1 cellular context compared by ENCODE assay signal in the genomic region with DNA sequence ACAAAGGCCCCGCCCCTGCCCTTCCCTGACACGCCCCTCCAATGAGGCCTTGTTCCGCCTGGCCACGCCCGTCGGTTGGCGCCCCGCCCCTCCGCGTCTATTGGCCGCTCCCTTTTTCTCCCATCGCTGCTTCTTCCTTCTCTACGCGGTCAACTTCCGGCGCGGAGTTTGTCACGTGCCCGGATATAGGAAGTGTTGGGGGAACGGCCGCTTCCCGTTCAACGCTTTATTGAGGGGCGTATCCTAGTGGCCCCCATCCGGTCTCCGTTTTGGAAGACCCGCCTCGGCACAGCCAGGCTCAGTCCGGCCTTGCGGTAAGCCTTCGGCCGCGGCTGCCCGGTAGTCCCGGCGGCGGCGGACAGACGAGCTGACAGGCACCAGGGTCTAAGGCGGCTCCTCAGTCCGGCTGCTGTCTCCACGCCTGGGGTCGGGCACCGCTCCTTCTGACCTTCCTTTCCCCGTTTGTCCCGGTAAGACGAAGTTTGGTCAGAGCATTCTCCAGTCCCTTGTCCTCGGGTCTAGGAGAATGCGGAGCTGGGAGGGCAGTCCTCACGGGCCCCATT.
TF ChIP-seq lines count a peak whose summit lies in the region.

A gene with protein sequence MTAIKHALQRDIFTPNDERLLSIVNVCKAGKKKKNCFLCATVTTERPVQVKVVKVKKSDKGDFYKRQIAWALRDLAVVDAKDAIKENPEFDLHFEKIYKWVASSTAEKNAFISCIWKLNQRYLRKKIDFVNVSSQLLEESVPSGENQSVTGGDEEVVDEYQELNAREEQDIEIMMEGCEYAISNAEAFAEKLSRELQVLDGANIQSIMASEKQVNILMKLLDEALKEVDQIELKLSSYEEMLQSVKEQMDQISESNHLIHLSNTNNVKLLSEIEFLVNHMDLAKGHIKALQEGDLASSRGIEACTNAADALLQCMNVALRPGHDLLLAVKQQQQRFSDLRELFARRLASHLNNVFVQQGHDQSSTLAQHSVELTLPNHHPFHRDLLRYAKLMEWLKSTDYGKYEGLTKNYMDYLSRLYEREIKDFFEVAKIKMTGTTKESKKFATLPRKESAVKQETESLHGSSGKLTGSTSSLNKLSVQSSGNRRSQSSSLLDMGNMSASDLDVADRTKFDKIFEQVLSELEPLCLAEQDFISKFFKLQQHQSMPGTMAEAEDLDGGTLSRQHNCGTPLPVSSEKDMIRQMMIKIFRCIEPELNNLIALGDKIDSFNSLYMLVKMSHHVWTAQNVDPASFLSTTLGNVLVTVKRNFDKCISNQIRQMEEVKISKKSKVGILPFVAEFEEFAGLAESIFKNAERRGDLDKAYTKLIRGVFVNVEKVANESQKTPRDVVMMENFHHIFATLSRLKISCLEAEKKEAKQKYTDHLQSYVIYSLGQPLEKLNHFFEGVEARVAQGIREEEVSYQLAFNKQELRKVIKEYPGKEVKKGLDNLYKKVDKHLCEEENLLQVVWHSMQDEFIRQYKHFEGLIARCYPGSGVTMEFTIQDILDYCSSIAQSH (plus strand): TSS at position 165 of the 563 bp plus-strand sequence. CDS start 4,676 bp downstream, outside the sequence.

TF ChIP-seq in IMR-90, 13 proteins besides CTCF, POLR2A, EP300 and RAD21 (continued from another document):
- TF ChIP-seq, protein P1, sequence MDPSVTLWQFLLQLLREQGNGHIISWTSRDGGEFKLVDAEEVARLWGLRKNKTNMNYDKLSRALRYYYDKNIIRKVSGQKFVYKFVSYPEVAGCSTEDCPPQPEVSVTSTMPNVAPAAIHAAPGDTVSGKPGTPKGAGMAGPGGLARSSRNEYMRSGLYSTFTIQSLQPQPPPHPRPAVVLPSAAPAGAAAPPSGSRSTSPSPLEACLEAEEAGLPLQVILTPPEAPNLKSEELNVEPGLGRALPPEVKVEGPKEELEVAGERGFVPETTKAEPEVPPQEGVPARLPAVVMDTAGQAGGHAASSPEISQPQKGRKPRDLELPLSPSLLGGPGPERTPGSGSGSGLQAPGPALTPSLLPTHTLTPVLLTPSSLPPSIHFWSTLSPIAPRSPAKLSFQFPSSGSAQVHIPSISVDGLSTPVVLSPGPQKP (IDR thresholded peaks at IDR 0.05; ENCODE audit: borderline replicate concordance, low read depth, low read length), result no peak
TF ChIP-seq in IMR-90: peak in this region for 4.
